ENCODE assay signal across 20 cellular contexts in the genomic region with DNA sequence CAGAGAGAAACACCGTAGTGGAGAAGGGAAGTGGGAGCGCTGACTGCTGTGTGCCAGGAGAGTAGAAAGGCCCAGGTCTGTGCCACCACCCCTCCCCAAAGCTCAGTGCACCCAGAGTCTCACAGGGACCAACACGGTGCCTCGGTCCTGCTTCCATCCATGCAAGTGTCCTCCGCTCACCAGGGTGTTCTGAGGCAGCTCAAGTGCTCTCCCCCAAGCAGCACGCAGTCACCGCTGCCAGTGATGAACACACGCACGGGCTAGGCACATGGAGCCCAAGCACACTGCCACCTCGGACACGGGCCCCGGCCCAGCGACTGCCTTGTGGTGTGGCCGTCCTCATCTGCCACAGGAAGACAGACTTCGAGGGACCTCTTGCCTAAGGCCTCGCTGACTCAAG. TPM values are rescaled to one million over a fixed set of nuclear protein-coding genes. Genes with fewer than 3 reads are reported as not detected.
A peak's percentile ranks its signal among the peaks of the same experiment; 100 is the strongest.
DNase-seq lines count a peak whose midpoint lies in the region; ATAC-seq and TF ChIP-seq lines count a peak whose summit lies in the region.
"Had no signal": no experiment of that assay in that cellular context is flagged by ENCODE, and none has a peak within 500 bp of the region (broad histone marks: within the 10 kb centered on the region; RNA-seq: fewer than 3 reads in every experiment).

No MANE protein-coding gene starts in this region.

- H3K4me3 ChIP-seq in GM23338 (no peak overlapping the region), MM.1S (ENCODE audit: low read length) (no peak overlapping the region)
- H3K4me3 ChIP-seq: SJCRH30 had no signal

- H3K27ac ChIP-seq in GM23338 (ENCODE audit: low read depth): no peak overlapping the region
- H3K27ac ChIP-seq in MM.1S (ENCODE audit: low read length): no peak overlapping the region
- H3K27ac ChIP-seq: C4-2B, SJCRH30 had no signal

- H3K4me1 ChIP-seq in GM23338 (ENCODE audit: insufficient read depth): no peaks in the 10 kb centered on the region
- H3K4me1 ChIP-seq in MM.1S (ENCODE audit: low read length): no peaks in the 10 kb centered on the region

- no peak for DNase-seq in activated T-cell treated with anti-CD3 and anti-CD28 coated beads, Interleukin-2, amount 50 U/mL, for 24 hours
- DNase-seq in activated T-cell treated with anti-CD3 and anti-CD28 coated beads for 4 hours (no peak), GM23338 (ENCODE audit: low spot score) (no peak), islet precursor cell (peak; percentile 44), HEK293T (ENCODE audit: extremely low spot score) (no peak), MM.1S (no peak)
- no peak for DNase-seq in stimulated activated naive B cell treated with anti-CD40 and anti-IgM and Interleukin-4, amounts not matched to agents 10 μg/mL and 1 μg/mL and 100 μg/mL, for 72 hours
- DNase-seq: 8988T; Calu3; CD8-positive, alpha-beta memory T cell; GDM1; H9; KG1; NCI-H1105 treated with DMSO at 0.1 percent for 48 hours; NCI-H2081; NCI-H2171 treated with DMSO at 0.1 percent for 48 hours; NCI-H526; OCI-M1; SJCRH30 had no signal

- H3K4me3 Mint-ChIP-seq in activated T-cell treated with anti-CD3 and anti-CD28 coated beads, Interleukin-2, amount 50 U/mL, for 24 hours: no peak overlapping the region
- H3K4me3 Mint-ChIP-seq in GM23338: no peak overlapping the region; the same call in 2 of the 3 replicates
- H3K4me3 Mint-ChIP-seq in stimulated activated naive B cell treated with anti-CD40 and anti-IgM and Interleukin-4, amounts not matched to agents 10 μg/mL and 1 μg/mL and 100 μg/mL, for 72 hours: no peak overlapping the region
- H3K4me3 Mint-ChIP-seq: CD8-positive, alpha-beta memory T cell; H9 had no signal

- no peak overlapping the region for H3K4me2 ChIP-seq in GM23338
- H3K4me2 ChIP-seq in MM.1S (ENCODE audit: low read depth, low read length): no peak overlapping the region

- TF ChIP-seq CTCF in GM23338 (conservative IDR thresholded peaks at IDR 0.05; ENCODE audit: low read depth in 2 of 2): no peak
- TF ChIP-seq CTCF in MM.1S (IDR thresholded peaks at IDR 0.05; ENCODE audit: low read length): no peak

- H3F3A ChIP-seq in GM23338 (replicated peaks; ENCODE audit: low read depth) (no peaks in the 10 kb centered on the region), MM.1S (ENCODE audit: insufficient read depth, low read length) (no peaks in the 10 kb centered on the region)

- no peaks in the 10 kb centered on the region for H3K9me3 ChIP-seq in MM.1S (replicated peaks; ENCODE audit: insufficient read depth, low read length)
- H3K9me3 ChIP-seq: SJCRH30 had no signal

- peaks cover 18% of the 10 kb centered on the region for H3K4me1 Mint-ChIP-seq in activated T-cell treated with anti-CD3 and anti-CD28 coated beads, Interleukin-2, amount 50 U/mL, for 24 hours (ENCODE audit: low read depth)
- no peaks in the 10 kb centered on the region for H3K4me1 Mint-ChIP-seq in GM23338
- H3K4me1 Mint-ChIP-seq in stimulated activated naive B cell treated with anti-CD40 and anti-IgM and Interleukin-4, amounts not matched to agents 10 μg/mL and 1 μg/mL and 100 μg/mL, for 72 hours: peaks cover 13 to 14% of the 10 kb centered on the region in 2 donors
- H3K4me1 Mint-ChIP-seq: H9 had no signal

- no peaks in the 10 kb centered on the region for H3K9me2 ChIP-seq in GM23338 (ENCODE audit: insufficient read depth)
- no peaks in the 10 kb centered on the region for H3K9me2 ChIP-seq in MM.1S (replicated peaks; ENCODE audit: insufficient read depth, low read length)

- no peak overlapping the region for H2AFZ ChIP-seq in GM23338
- no peak overlapping the region for H2AFZ ChIP-seq in MM.1S (ENCODE audit: low read length)

- H3K27me3 ChIP-seq in GM23338 (ENCODE audit: insufficient read depth) (no peaks in the 10 kb centered on the region), MM.1S (replicated peaks; ENCODE audit: insufficient read depth, low read length) (peaks cover 9% of the 10 kb centered on the region; the same call in 1 of the 2 replicates)
- H3K27me3 ChIP-seq: SJCRH30 had no signal

- no peaks in the 10 kb centered on the region for H3K27me3 Mint-ChIP-seq in activated T-cell treated with anti-CD3 and anti-CD28 coated beads, Interleukin-2, amount 50 U/mL, for 24 hours
- peaks cover 5% of the 10 kb centered on the region for H3K27me3 Mint-ChIP-seq in GM23338 (ENCODE audit: insufficient read depth, low read depth, poor library complexity)
- peaks cover 7 to 11% of the 10 kb centered on the region in 2 donors for H3K27me3 Mint-ChIP-seq in stimulated activated naive B cell treated with anti-CD40 and anti-IgM and Interleukin-4, amounts not matched to agents 10 μg/mL and 1 μg/mL and 100 μg/mL, for 72 hours
- H3K27me3 Mint-ChIP-seq: CD8-positive, alpha-beta memory T cell had no signal

- no peak overlapping the region for H3K9ac ChIP-seq in MM.1S (ENCODE audit: low read length)

- H3K36me3 Mint-ChIP-seq in activated T-cell treated with anti-CD3 and anti-CD28 coated beads, Interleukin-2, amount 50 U/mL, for 24 hours (ENCODE audit: low read depth): peaks cover 55% of the 10 kb centered on the region
- H3K36me3 Mint-ChIP-seq in GM23338 (ENCODE audit: low read depth): peaks cover 36% of the 10 kb centered on the region
- H3K36me3 Mint-ChIP-seq in stimulated activated naive B cell treated with anti-CD40 and anti-IgM and Interleukin-4, amounts not matched to agents 10 μg/mL and 1 μg/mL and 100 μg/mL, for 72 hours: peaks cover 29 to 49% of the 10 kb centered on the region in 2 donors

- H3K36me3 ChIP-seq in GM23338 (ENCODE audit: insufficient read depth) (no peaks in the 10 kb centered on the region), MM.1S (replicated peaks; ENCODE audit: insufficient read depth, low read length) (no peaks in the 10 kb centered on the region; the same call in 1 of the 2 replicates)

- POLR2A ChIA-PET in HEK293T (lab: Yijun Ruan, JAX): interaction anchor here (2.2 kb wide), 1 partner anchor 11 kb away, joined by 15 read pairs; the partner anchor contains the start of gene POP4

- no peak for ATAC-seq in GM23338
- no peak for ATAC-seq in stimulated activated naive B cell treated with anti-CD40 and anti-IgM and Interleukin-4, amounts not matched to agents 10 μg/mL and 1 μg/mL and 100 μg/mL, for 72 hours (replicated peaks)

- H3K27ac Mint-ChIP-seq in activated T-cell treated with anti-CD3 and anti-CD28 coated beads, Interleukin-2, amount 50 U/mL, for 24 hours: peak overlapping the region; percentile 15
- peak overlapping the region; percentile 74; the same call in 1 of the 2 replicates for H3K27ac Mint-ChIP-seq in GM23338
- H3K27ac Mint-ChIP-seq in stimulated activated naive B cell treated with anti-CD40 and anti-IgM and Interleukin-4, amounts not matched to agents 10 μg/mL and 1 μg/mL and 100 μg/mL, for 72 hours: peak overlapping the region; percentile 56

- no peaks in the 10 kb centered on the region for H4K20me1 ChIP-seq in GM23338 (replicated peaks; ENCODE audit: insufficient read depth)
- no peaks in the 10 kb centered on the region for H4K20me1 ChIP-seq in MM.1S (ENCODE audit: insufficient read depth, low read length)

- CTCF ChIA-PET in HEK293T (lab: Yijun Ruan, JAX): no interaction called here

- no peaks in the 10 kb centered on the region for H3K79me2 ChIP-seq in GM23338 (replicated peaks; ENCODE audit: insufficient read depth)
- H3K79me2 ChIP-seq in MM.1S (ENCODE audit: low read length): no peaks in the 10 kb centered on the region

- no peaks in the 10 kb centered on the region for H3K9me3 Mint-ChIP-seq in activated T-cell treated with anti-CD3 and anti-CD28 coated beads, Interleukin-2, amount 50 U/mL, for 24 hours
- no peaks in the 10 kb centered on the region for H3K9me3 Mint-ChIP-seq in GM23338
- H3K9me3 Mint-ChIP-seq in stimulated activated naive B cell treated with anti-CD40 and anti-IgM and Interleukin-4, amounts not matched to agents 10 μg/mL and 1 μg/mL and 100 μg/mL, for 72 hours: no peaks in the 10 kb centered on the region
- H3K9me3 Mint-ChIP-seq: CD8-positive, alpha-beta memory T cell; H9 had no signal

TF ChIP-seq in GM23338, 12 proteins besides CTCF, POLR2A, EP300 and RAD21 (continues in another document):
- TF ChIP-seq ETS1 (IDR thresholded peaks at IDR 0.05): no peak
- no peak for TF ChIP-seq EZH2phosphoT487 (IDR thresholded peaks at IDR 0.05; ENCODE audit: unreplicated experiment)
- TF ChIP-seq ZNF331 (CRISPR knock-in tag; IDR thresholded peaks at IDR 0.05; ENCODE audit: low read depth): no peak

TF ChIP-seq in HEK293T, 16 proteins besides CTCF, POLR2A, EP300 and RAD21:
- TF ChIP-seq FOXK2 (IDR thresholded peaks at IDR 0.05) (no peak), HDGF (IDR thresholded peaks at IDR 0.05; ENCODE audit: borderline replicate concordance) (no peak)
- TF ChIP-seq, protein P1, sequence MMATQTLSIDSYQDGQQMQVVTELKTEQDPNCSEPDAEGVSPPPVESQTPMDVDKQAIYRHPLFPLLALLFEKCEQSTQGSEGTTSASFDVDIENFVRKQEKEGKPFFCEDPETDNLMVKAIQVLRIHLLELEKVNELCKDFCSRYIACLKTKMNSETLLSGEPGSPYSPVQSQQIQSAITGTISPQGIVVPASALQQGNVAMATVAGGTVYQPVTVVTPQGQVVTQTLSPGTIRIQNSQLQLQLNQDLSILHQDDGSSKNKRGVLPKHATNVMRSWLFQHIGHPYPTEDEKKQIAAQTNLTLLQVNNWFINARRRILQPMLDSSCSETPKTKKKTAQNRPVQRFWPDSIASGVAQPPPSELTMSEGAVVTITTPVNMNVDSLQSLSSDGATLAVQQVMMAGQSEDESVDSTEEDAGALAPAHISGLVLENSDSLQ (IDR thresholded peaks at IDR 0.05): no peak

RNA-seq across cellular contexts. Expression of gene POP4, which starts 10.5 kb away (rescaled TPM):
- 35.5 and 37.2 TPM in 2 replicates for total RNA-seq in GM23338 (2014; rRNA removed; shearing (Covaris generic))
- polyA plus RNA-seq in GM23338 (2016; fragmentation: Nextera tagmentation; extraction: Ambion mirVana): 58.3 and 62.0 TPM in 2 replicates

RNA-seq across cellular contexts. Expression of gene PLEKHF1, which starts 48.7 kb away (rescaled TPM):
- 16.0 and 25.1 TPM in 2 replicates for total RNA-seq in GM23338 (2014; rRNA removed; shearing (Covaris generic))
- polyA plus RNA-seq in GM23338 (2016; fragmentation: Nextera tagmentation; extraction: Ambion mirVana): 10.1 and 12.1 TPM in 2 replicates

Comparison
In these comparisons a context has a peak if more than half of its experiments do, and no peak if none do; other contexts are left out.
1. H3K27ac Mint-ChIP-seq: peak in every context shown above with its lines; median percentile 74 in GM23338; 56 in stimulated activated naive B cell treated with anti-CD40 and anti-IgM and Interleukin-4, amounts not matched to agents 10 μg/mL and 1 μg/mL and 100 μg/mL, for 72 hours; 15 in activated T-cell treated with anti-CD3 and anti-CD28 coated beads, Interleukin-2, amount 50 U/mL, for 24 hours.